14 cellular contexts compared by ENCODE assay signal in the genomic region with DNA sequence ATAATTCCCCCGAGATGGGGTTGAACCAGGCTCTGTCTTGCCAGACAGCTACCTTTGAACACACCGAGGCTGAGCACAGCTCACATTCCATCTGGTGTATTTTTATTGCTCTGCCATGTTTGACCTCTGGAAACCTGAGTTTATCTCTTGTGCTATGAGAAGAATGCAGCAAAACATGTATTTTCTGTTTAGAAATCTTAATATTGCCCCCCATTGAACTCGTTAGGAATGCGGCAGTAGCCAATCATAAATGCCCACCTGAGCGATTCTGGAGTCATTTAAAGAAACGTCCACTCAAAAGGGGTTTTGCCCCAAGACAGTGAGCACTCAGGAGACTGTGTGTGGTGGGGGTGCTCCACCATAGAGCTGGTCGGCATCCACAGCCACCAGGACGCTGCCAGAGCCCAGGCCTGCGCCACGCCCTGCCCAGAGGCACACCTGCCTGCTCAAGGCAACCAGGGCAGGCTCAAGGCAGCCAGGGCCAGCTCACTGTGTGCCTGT. TPM values are rescaled to one million over a fixed set of nuclear protein-coding genes. Genes with fewer than 3 reads are reported as not detected.
DNase-seq lines count a peak whose midpoint lies in the region; ATAC-seq and TF ChIP-seq lines count a peak whose summit lies in the region.
"Had no signal": no experiment of that assay in that cellular context is flagged by ENCODE, and none has a peak within 500 bp of the region (broad histone marks: within the 10 kb centered on the region; RNA-seq: fewer than 3 reads in every experiment).

No MANE protein-coding gene starts in this region.

- no peak overlapping the region for H3K4me2 ChIP-seq in GM23248 (ENCODE audit: unreplicated experiment)

- no peak for TF ChIP-seq RAD21 in liver (IDR thresholded peaks at IDR 0.05)

- no peaks in the 10 kb centered on the region for H4K20me1 ChIP-seq in GM23248 (ENCODE audit: insufficient read depth)

- peak in 1 of 2 donors; percentile 11 for TF ChIP-seq POLR2A in thyroid gland (IDR thresholded peaks at IDR 0.05)

- no peaks in the 10 kb centered on the region for H3K27me3 Mint-ChIP-seq in activated CD4-positive, alpha-beta T cell treated with anti-CD3 and anti-CD28 coated beads for 36 hours
- no peaks in the 10 kb centered on the region for H3K27me3 Mint-ChIP-seq in activated naive CD4-positive, alpha-beta T cell treated with anti-CD3 and anti-CD28 coated beads, Interleukin-2, amount 10 ng/mL, durations not matched to agents 7 days and 5 days

- peak overlapping the region; percentile 83 for H3K27ac Mint-ChIP-seq in activated CD4-positive, alpha-beta T cell treated with anti-CD3 and anti-CD28 coated beads for 36 hours
- H3K27ac Mint-ChIP-seq in activated naive CD4-positive, alpha-beta T cell treated with anti-CD3 and anti-CD28 coated beads, Interleukin-2, amount 10 ng/mL, durations not matched to agents 7 days and 5 days = peak overlapping the region; percentile 12

- in situ Hi-C loops in GM23248 (cut with MboI) = no loop called here

- CTCF ChIA-PET in activated CD4-positive, alpha-beta T cell treated with anti-CD3 and anti-CD28 coated beads for 36 hours (lab: Charles Lee) = no interaction called here
- CTCF ChIA-PET in activated naive CD4-positive, alpha-beta T cell treated with anti-CD3 and anti-CD28 coated beads, Interleukin-2, amount 10 ng/mL, durations not matched to agents 7 days and 5 days (lab: Charles Lee) = interaction anchor here (1.1 to 1.3 kb wide), 2 partner anchors 12 to 29 kb away, joined by 3 read pairs; no protein-coding TSS in a partner anchor

- WGBS in liver = 81% methylated on average over 10 of the region's 10 CpGs
- WGBS in thyroid gland, 2 donors = 57 to 67% methylated on average over 6 to 10 of the region's 10 CpGs
- 50 to 58% methylated on average over 10 of the region's 10 CpGs for WGBS in GM23248 (ENCODE audit: low coverage in 1 of 2, low lambda C conversion rate in 2 of 2, missing lambda C conversion rate in 2 of 2), 2 experiments

- H3K4me1 Mint-ChIP-seq in activated CD4-positive, alpha-beta T cell treated with anti-CD3 and anti-CD28 coated beads for 36 hours = peaks cover 90% of the 10 kb centered on the region
- H3K4me1 Mint-ChIP-seq in activated naive CD4-positive, alpha-beta T cell treated with anti-CD3 and anti-CD28 coated beads, Interleukin-2, amount 10 ng/mL, durations not matched to agents 7 days and 5 days = peaks cover 93% of the 10 kb centered on the region

- H3K27me3 ChIP-seq in liver (ENCODE audit: control insufficient read depth in 4 of 4, insufficient read depth in 4 of 4, low read length in 3 of 4) = no peaks in the 10 kb centered on the region
- H3K27me3 ChIP-seq in thyroid gland = no peaks in the 10 kb centered on the region
- H3K27me3 ChIP-seq in GM23248 (replicated peaks; ENCODE audit: insufficient read depth) = no peaks in the 10 kb centered on the region

- intact Hi-C loops in activated CD4-positive, alpha-beta T cell treated with anti-CD3 and anti-CD28 coated beads for 36 hours (cut with DNase I, micrococcal nuclease) = no loop called here
- intact Hi-C loops in thyroid gland (cut with DNase I) = no loop called here

- DNase-seq in activated CD4-positive, alpha-beta T cell treated with anti-CD3 and anti-CD28 coated beads for 36 hours = no peak
- no peak for DNase-seq in activated CD4-positive, alpha-beta T cell treated with anti-CD3 and anti-CD28 coated beads, Interleukin-2, amount 50 U/mL, for 48 hours
- no peak for DNase-seq in activated naive CD4-positive, alpha-beta T cell treated with anti-CD3 and anti-CD28 coated beads, Interleukin-2, amount 10 ng/mL, durations not matched to agents 7 days and 5 days
- DNase-seq in thyroid gland (peak in 1 of 2 donors; percentile 59), GM23248 (no peak), KG1 (lab: John Stamatoyannopoulos, UW) (no peak)
- no peak for DNase-seq in central memory CD4-positive, alpha-beta T cell
- DNase-seq: DMS153, NCI-H1092, NCI-H446 treated with DMSO at 0.1 percent for 48 hours, RPMI8226 had no signal

- H3K9me3 Mint-ChIP-seq in activated CD4-positive, alpha-beta T cell treated with anti-CD3 and anti-CD28 coated beads for 36 hours (ENCODE audit: low read depth) = no peaks in the 10 kb centered on the region
- H3K9me3 Mint-ChIP-seq in activated naive CD4-positive, alpha-beta T cell treated with anti-CD3 and anti-CD28 coated beads, Interleukin-2, amount 10 ng/mL, durations not matched to agents 7 days and 5 days = peaks cover 1% of the 10 kb centered on the region

- H3K36me3 Mint-ChIP-seq in activated CD4-positive, alpha-beta T cell treated with anti-CD3 and anti-CD28 coated beads for 36 hours (ENCODE audit: low read depth) = peaks cover 43% of the 10 kb centered on the region
- peaks cover 71% of the 10 kb centered on the region for H3K36me3 Mint-ChIP-seq in activated naive CD4-positive, alpha-beta T cell treated with anti-CD3 and anti-CD28 coated beads, Interleukin-2, amount 10 ng/mL, durations not matched to agents 7 days and 5 days

- no peaks in the 10 kb centered on the region for H3K4me1 ChIP-seq in liver (ENCODE audit: control insufficient read depth in 4 of 4, insufficient read depth in 4 of 4, low read length in 3 of 4)
- peaks cover 31 to 61% of the 10 kb centered on the region in 2 donors for H3K4me1 ChIP-seq in thyroid gland
- no peaks in the 10 kb centered on the region for H3K4me1 ChIP-seq in GM23248 (ENCODE audit: insufficient read depth)

- H3K9me3 ChIP-seq in liver (ENCODE audit: control insufficient read depth in 4 of 4, low read length in 3 of 4) (no peaks in the 10 kb centered on the region), thyroid gland (no peaks in the 10 kb centered on the region), GM23248 (ENCODE audit: low read depth) (no peaks in the 10 kb centered on the region)
- H3K9me3 ChIP-seq: thoracic aorta had no signal

- H3K4me3 ChIP-seq in liver (ENCODE audit: low read depth in 1 of 3, low read length in 3 of 3) (no peak overlapping the region), thyroid gland (replicated peaks in 1 of 3) (no peak overlapping the region), GM23248 (no peak overlapping the region)
- H3K4me3 ChIP-seq: thoracic aorta had no signal

- H3K9ac ChIP-seq in liver (ENCODE audit: low read depth in 1 of 2, low read length in 2 of 2) = no peak overlapping the region
- H3K9ac ChIP-seq in GM23248 = no peak overlapping the region

- no peak overlapping the region for H2AFZ ChIP-seq in GM23248

- H3K27ac ChIP-seq in liver (ENCODE audit: low read depth in 1 of 2, low read length in 2 of 2) (no peak overlapping the region), thyroid gland (peak overlapping the region in 2 of 3 donors; percentile 83 to 84), GM23248 (no peak overlapping the region)
- H3K27ac ChIP-seq: epithelial cell of prostate, thoracic aorta had no signal

- TF ChIP-seq CTCF in liver (IDR thresholded peaks at IDR 0.05; ENCODE audit: low read depth, low read length, missing input control) (no peak), thyroid gland (IDR thresholded peaks at IDR 0.05) (no peak)

- no peaks in the 10 kb centered on the region for H3K36me3 ChIP-seq in liver (ENCODE audit: control insufficient read depth in 4 of 4, insufficient read depth in 3 of 4, low read depth in 1 of 4, low read length in 3 of 4)
- no peaks in the 10 kb centered on the region for H3K36me3 ChIP-seq in thyroid gland
- H3K36me3 ChIP-seq in GM23248 (ENCODE audit: low read depth) = no peaks in the 10 kb centered on the region
- H3K36me3 ChIP-seq: thoracic aorta had no signal

- H3K79me2 ChIP-seq in GM23248 (ENCODE audit: insufficient read depth) = no peaks in the 10 kb centered on the region

- POLR2A ChIA-PET in activated CD4-positive, alpha-beta T cell treated with anti-CD3 and anti-CD28 coated beads for 36 hours (lab: Charles Lee) = no interaction called here

- no peaks in the 10 kb centered on the region for H3F3A ChIP-seq in GM23248 (ENCODE audit: insufficient read depth)

- H3K4me3 Mint-ChIP-seq in activated CD4-positive, alpha-beta T cell treated with anti-CD3 and anti-CD28 coated beads for 36 hours = no peak overlapping the region
- no peak overlapping the region for H3K4me3 Mint-ChIP-seq in activated naive CD4-positive, alpha-beta T cell treated with anti-CD3 and anti-CD28 coated beads, Interleukin-2, amount 10 ng/mL, durations not matched to agents 7 days and 5 days

- no peaks in the 10 kb centered on the region for H3K9me2 ChIP-seq in GM23248 (ENCODE audit: insufficient read depth)

- ATAC-seq in activated CD4-positive, alpha-beta T cell treated with anti-CD3 and anti-CD28 coated beads for 36 hours = no peak

TF ChIP-seq in liver, 16 proteins besides CTCF, POLR2A, EP300 and RAD21 (continues in another document):
- TF ChIP-seq, protein P1, sequence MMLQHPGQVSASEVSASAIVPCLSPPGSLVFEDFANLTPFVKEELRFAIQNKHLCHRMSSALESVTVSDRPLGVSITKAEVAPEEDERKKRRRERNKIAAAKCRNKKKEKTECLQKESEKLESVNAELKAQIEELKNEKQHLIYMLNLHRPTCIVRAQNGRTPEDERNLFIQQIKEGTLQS (IDR thresholded peaks at IDR 0.05) = no peak
- TF ChIP-seq SP1 (IDR thresholded peaks at IDR 0.05) (peak; percentile 44), FOXA2 (IDR thresholded peaks at IDR 0.05) (no peak), JUND (IDR thresholded peaks at IDR 0.05) (no peak)
- TF ChIP-seq, protein P2, sequence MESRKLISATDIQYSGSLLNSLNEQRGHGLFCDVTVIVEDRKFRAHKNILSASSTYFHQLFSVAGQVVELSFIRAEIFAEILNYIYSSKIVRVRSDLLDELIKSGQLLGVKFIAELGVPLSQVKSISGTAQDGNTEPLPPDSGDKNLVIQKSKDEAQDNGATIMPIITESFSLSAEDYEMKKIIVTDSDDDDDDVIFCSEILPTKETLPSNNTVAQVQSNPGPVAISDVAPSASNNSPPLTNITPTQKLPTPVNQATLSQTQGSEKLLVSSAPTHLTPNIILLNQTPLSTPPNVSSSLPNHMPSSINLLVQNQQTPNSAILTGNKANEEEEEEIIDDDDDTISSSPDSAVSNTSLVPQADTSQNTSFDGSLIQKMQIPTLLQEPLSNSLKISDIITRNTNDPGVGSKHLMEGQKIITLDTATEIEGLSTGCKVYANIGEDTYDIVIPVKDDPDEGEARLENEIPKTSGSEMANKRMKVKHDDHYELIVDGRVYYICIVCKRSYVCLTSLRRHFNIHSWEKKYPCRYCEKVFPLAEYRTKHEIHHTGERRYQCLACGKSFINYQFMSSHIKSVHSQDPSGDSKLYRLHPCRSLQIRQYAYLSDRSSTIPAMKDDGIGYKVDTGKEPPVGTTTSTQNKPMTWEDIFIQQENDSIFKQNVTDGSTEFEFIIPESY (IDR thresholded peaks at IDR 0.05) = no peak

RNA-seq across cellular contexts. Expression of a gene that starts 26.9 kb away (rescaled TPM):
- total RNA-seq in activated CD4-positive, alpha-beta T cell treated with anti-CD3 and anti-CD28 coated beads for 36 hours = 10 to 100 TPM; 41.8 to 66.7 TPM
- total RNA-seq in liver (1 to 10 TPM; 5.5 to 6.2 TPM), thyroid gland (1 to 10 TPM; 5.2 to 6.6 (median 5.6) TPM)
- polyA plus RNA-seq in liver (1 to 10 TPM; 1.6 to 1.7 TPM), GM23248 (2016; fragmentation: Nextera tagmentation; extraction: Ambion mirVana) (not detected in 2 replicates)
- total RNA-seq in GM23248 (2014; rRNA removed; shearing (Covaris generic)) = not detected in 2 replicates

Comparison
In these comparisons a context has a peak if more than half of its experiments do, and no peak if none do; other contexts are left out.
1. H3K27ac ChIP-seq: peak in thyroid gland (2 of 3); none in liver (0 of 2) and GM23248 (single experiment).
2. RNA of a gene that starts 26.9 kb away (total RNA-seq): 41.8 to 66.7 TPM in activated CD4-positive, alpha-beta T cell treated with anti-CD3 and anti-CD28 coated beads for 36 hours; 5.5 to 6.2 TPM in liver, 5.2 to 6.6 TPM in thyroid gland and not detected in GM23248; every median in the first group is over 4 times any median in the second.